In genomic region chr2:241666627-241667400, GRCh38 we compare ENCODE assay signal across 1 cellular context.
TF ChIP-seq lines count a peak whose summit lies in the region.

No MANE protein-coding gene starts in this region.

TF ChIP-seq in IMR-90, 13 proteins besides CTCF, POLR2A, EP300 and RAD21 (continued from another document):
- TF ChIP-seq CHD1 (IDR thresholded peaks at IDR 0.05; ENCODE audit: low read depth, low read length) (no peak), SMC3 (IDR thresholded peaks at IDR 0.05; ENCODE audit: low read depth, low read length) (no peak), RFX5 (IDR thresholded peaks at IDR 0.05; ENCODE audit: low read depth, low read length) (no peak), CEBPB (IDR thresholded peaks at IDR 0.05; ENCODE audit: low read depth, low read length) (no peak), RCOR1 (IDR thresholded peaks at IDR 0.05; ENCODE audit: insufficient replicate concordance, low read length) (no peak), FOS (IDR thresholded peaks at IDR 0.05; ENCODE audit: low read depth, low read length) (no peak), MAFK (IDR thresholded peaks at IDR 0.05; ENCODE audit: low read depth, low read length) (no peak), MXI1 (IDR thresholded peaks at IDR 0.05; ENCODE audit: borderline replicate concordance, low read depth, low read length) (no peak), BHLHE40 (IDR thresholded peaks at IDR 0.05; ENCODE audit: low read depth, low read length) (peak; percentile 55; the same call in 1 of the 2 replicates)
- TF ChIP-seq, protein P1, sequence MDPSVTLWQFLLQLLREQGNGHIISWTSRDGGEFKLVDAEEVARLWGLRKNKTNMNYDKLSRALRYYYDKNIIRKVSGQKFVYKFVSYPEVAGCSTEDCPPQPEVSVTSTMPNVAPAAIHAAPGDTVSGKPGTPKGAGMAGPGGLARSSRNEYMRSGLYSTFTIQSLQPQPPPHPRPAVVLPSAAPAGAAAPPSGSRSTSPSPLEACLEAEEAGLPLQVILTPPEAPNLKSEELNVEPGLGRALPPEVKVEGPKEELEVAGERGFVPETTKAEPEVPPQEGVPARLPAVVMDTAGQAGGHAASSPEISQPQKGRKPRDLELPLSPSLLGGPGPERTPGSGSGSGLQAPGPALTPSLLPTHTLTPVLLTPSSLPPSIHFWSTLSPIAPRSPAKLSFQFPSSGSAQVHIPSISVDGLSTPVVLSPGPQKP (IDR thresholded peaks at IDR 0.05; ENCODE audit: borderline replicate concordance, low read depth, low read length): no peak
- TF ChIP-seq, protein P2, sequence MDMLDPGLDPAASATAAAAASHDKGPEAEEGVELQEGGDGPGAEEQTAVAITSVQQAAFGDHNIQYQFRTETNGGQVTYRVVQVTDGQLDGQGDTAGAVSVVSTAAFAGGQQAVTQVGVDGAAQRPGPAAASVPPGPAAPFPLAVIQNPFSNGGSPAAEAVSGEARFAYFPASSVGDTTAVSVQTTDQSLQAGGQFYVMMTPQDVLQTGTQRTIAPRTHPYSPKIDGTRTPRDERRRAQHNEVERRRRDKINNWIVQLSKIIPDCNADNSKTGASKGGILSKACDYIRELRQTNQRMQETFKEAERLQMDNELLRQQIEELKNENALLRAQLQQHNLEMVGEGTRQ (IDR thresholded peaks at IDR 0.05; ENCODE audit: low read depth, low read length): peak; percentile 64
